In the genomic region with DNA sequence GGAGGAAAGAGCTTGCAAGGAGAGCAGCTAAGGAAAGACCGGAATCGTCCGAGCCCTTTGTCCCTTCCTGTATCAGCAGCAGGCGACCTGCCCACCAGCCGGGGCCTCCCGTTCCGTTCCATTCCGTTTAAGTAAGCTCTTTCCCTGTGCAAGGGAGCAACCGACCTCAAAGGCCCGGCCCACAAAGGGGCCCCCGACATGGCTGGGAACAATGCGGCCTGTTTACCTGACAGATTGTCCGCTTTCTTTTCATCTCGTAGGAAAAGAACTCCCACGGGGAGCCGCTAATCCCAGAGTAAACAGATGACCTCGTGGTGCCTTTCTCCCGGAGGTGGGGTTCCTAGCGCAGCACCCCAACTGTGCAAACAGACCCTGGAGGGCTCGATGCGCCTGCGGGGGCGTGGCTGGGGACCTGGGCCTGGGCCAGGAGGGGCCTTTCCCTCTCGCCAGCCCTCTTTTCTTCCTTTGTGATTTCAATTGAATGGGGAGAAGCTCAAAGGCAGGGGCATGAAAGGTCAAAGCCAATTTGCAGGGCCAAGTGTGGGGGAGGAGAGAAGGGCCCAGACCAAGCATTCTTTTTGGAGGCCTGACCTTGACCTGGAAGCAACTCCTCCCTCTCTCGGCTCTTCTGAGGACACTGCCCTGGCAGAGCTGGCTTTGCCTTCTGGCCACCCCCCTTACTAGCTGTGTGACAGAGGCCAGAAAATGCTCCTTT, we compare ENCODE assay signal across 13 cellular contexts.
DNase-seq lines count a peak whose midpoint lies in the region; ATAC-seq and TF ChIP-seq lines count a peak whose summit lies in the region.
"Had no signal": no experiment of that assay in that cellular context is flagged by ENCODE, and none has a peak within 500 bp of the region (broad histone marks: within the 10 kb centered on the region; RNA-seq: fewer than 3 reads in every experiment).

No MANE protein-coding gene starts in this region.

- WGBS in ovary, 3 donors, result 31 to 44% (median 37%) methylated on average over 25 of the region's 25 CpGs

- H3K9me3 Mint-ChIP-seq in endothelial cell (ENCODE audit: unreplicated experiment), result no peaks in the 10 kb centered on the region

- no peak overlapping the region for H3K27ac ChIP-seq in ovary
- H3K27ac ChIP-seq: dorsolateral prefrontal cortex, SK-N-MC had no signal

- no peak overlapping the region for H3K4me3 ChIP-seq in ovary
- H3K4me3 ChIP-seq: dorsolateral prefrontal cortex, SK-N-MC had no signal

- no peaks in the 10 kb centered on the region for H3K9me3 ChIP-seq in ES-I3 (ENCODE audit: control insufficient read depth, insufficient read depth, low read length)
- no peaks in the 10 kb centered on the region for H3K9me3 ChIP-seq in ovary

- peaks cover 13% of the 10 kb centered on the region for H3K4me1 ChIP-seq in ES-I3 (ENCODE audit: insufficient read depth, low read length)
- peaks cover 19% of the 10 kb centered on the region for H3K4me1 ChIP-seq in ovary (ENCODE audit: insufficient read depth)

- peaks cover 47% of the 10 kb centered on the region for H3K4me1 Mint-ChIP-seq in endothelial cell (ENCODE audit: unreplicated experiment)

- intact Hi-C loops in ovary (cut with DNase I), result loop anchor here in 2 of 4 donors (10.0 kb wide), 1 partner anchor 209 kb away; no protein-coding TSS in a partner anchor
- intact Hi-C loops in sciatic nerve (cut with DNase I), result no loop called here

- DNase-seq in NCI-H2081 (lab: John Stamatoyannopoulos, UW) (peak; percentile 89 to 95), endothelial cell (ENCODE audit: low spot score) (peak; percentile 53), ovary (peak in 3 of 5 donors; percentile 16 to 54 (median 25)), sciatic nerve (ENCODE audit: low spot score) (no peak)
- DNase-seq: activated CD4-positive, CD25-positive, alpha-beta regulatory T cell; left ventricle myocardium superior; occipital lobe had no signal

- H3K36me3 ChIP-seq in ES-I3 (ENCODE audit: insufficient read depth, low read length) (no peaks in the 10 kb centered on the region), ovary (no peaks in the 10 kb centered on the region)

- H3K36me3 Mint-ChIP-seq in endothelial cell (ENCODE audit: low read depth, unreplicated experiment), result no peaks in the 10 kb centered on the region

- peak overlapping the region; percentile 42 for H3K27ac Mint-ChIP-seq in endothelial cell (ENCODE audit: unreplicated experiment)

- no peak overlapping the region for H3K4me3 Mint-ChIP-seq in endothelial cell (ENCODE audit: unreplicated experiment)

- TF ChIP-seq POLR2A in ovary (IDR thresholded peaks at IDR 0.05), result no peak

- no peaks in the 10 kb centered on the region for H3K27me3 ChIP-seq in ovary

- H3K9ac ChIP-seq in ES-I3 (ENCODE audit: low read depth, low read length), result peak overlapping the region; percentile 43; the same call in 1 of the 2 replicates

- ATAC-seq in HG03108 (IDR thresholded peaks at IDR 0.05; ENCODE audit: unreplicated experiment), result no peak
- ATAC-seq in HG03097 (IDR thresholded peaks at IDR 0.05; ENCODE audit: low FRiP score, unreplicated experiment), result no peak
- no peak for ATAC-seq in sciatic nerve
- no peak for ATAC-seq in GM21825 (IDR thresholded peaks at IDR 0.05; ENCODE audit: unreplicated experiment)
- ATAC-seq: left ventricle myocardium superior had no signal

- no peak for TF ChIP-seq EP300 in ovary (IDR thresholded peaks at IDR 0.05)

- peaks cover 6% of the 10 kb centered on the region for H3K27me3 Mint-ChIP-seq in endothelial cell (ENCODE audit: unreplicated experiment)

- TF ChIP-seq CTCF in endothelial cell (IDR thresholded peaks at IDR 0.05; ENCODE audit: unreplicated experiment) (no peak), ovary (IDR thresholded peaks at IDR 0.05) (no peak)
